Comparison of ENCODE assay signal across 22 cellular contexts in the genomic region with DNA sequence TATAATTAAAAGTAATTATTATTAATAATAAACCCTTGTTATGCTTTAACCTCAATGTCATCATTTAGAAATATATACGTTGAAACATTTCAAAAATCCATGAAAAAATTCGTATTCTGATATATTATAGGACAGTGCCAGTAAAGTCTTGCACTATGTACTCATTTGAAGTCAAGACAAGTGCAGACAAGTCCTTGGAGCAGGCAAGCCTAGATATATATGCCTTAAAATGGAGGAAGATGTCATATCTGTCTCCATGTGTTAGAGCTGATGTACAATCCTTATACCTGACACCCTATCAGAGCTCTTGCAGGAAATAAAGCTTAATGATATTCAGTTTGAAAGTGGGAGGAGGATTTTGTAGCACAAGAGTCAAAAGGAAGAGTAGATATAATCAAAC.
DNase-seq lines count a peak whose midpoint lies in the region; ATAC-seq, FAIRE-seq and TF ChIP-seq lines count a peak whose summit lies in the region.
"Had no signal": no experiment of that assay in that cellular context is flagged by ENCODE, and none has a peak within 500 bp of the region (broad histone marks: within the 10 kb centered on the region; RNA-seq: fewer than 3 reads in every experiment).

No MANE protein-coding gene starts in this region.

- no peaks in the 10 kb centered on the region for H3K27me3 ChIP-seq in mammary epithelial cell (ENCODE audit: insufficient read depth, low read length)

- no peak for ATAC-seq in SK-N-SH treated with all-trans-retinoic acid at 6 μM for 48 hours
- no peak for ATAC-seq in GM21515 (IDR thresholded peaks at IDR 0.05; ENCODE audit: unreplicated experiment)
- ATAC-seq: GM12878, GM23338, HepG2 had no signal

- CTCF ChIA-PET in mammary epithelial cell (lab: Charles Lee; ENCODE audit: low non-redundant PET) (interaction anchor here (0.5 kb wide), 1 partner anchor 311 kb away, joined by 4 read pairs; a partner anchor contains a TSS), GM10248 (lab: Yijun Ruan, JAX) (no interaction called here)

- BruUV-seq in mammary epithelial cell (replicated peaks; lab: Mats Ljungman, UMichigan) = no TSS peak

- TF ChIP-seq CTCF in mammary epithelial cell (conservative IDR thresholded peaks at IDR 0.05 in 1 of 2, IDR thresholded peaks at IDR 0.05 in 1 of 2; ENCODE audit: extremely low read depth in 1 of 2, insufficient read depth in 1 of 2, low read depth in 1 of 2, low read length in 2 of 2) (no peak), GM10248 (IDR thresholded peaks at IDR 0.05; ENCODE audit: control extremely low read depth, extremely low read depth, low read depth, missing control alignments) (no peak)

- peak overlapping the region; percentile 94 for H2AFZ ChIP-seq in mammary epithelial cell (ENCODE audit: low read depth, low read length)
- H2AFZ ChIP-seq: GM23338 had no signal

- no peaks in the 10 kb centered on the region for H3K9me3 ChIP-seq in mammary epithelial cell (replicated peaks; ENCODE audit: insufficient read depth, low read length)

- WGBS in mammary epithelial cell (ENCODE audit: low coverage, missing lambda C conversion rate) = 3% methylated on average over 2 of the region's 2 CpGs

- peaks cover 21% of the 10 kb centered on the region for H3K4me1 ChIP-seq in mammary epithelial cell (ENCODE audit: insufficient read depth, low read length)

- peak overlapping the region; percentile 63 for H3K4me2 ChIP-seq in mammary epithelial cell (ENCODE audit: insufficient read depth, low read depth, low read length)
- H3K4me2 ChIP-seq: GM23338 had no signal

- H3K4me3 ChIP-seq in mammary epithelial cell (replicated peaks in 1 of 3; ENCODE audit: insufficient read depth in 1 of 3, low read depth in 2 of 3, low read length in 3 of 3) = no peak overlapping the region
- H3K4me3 ChIP-seq: GM12878, GM23338 had no signal

- FAIRE-seq in HTR-8/SVneo (lab: Jason Lieb, UNC) = peak; percentile 98
- FAIRE-seq in urothelium cell line (lab: Jason Lieb, UNC) = peak; percentile 73
- FAIRE-seq: A204.1, GM12878, H54, HepG2 had no signal

- no peaks in the 10 kb centered on the region for H4K20me1 ChIP-seq in mammary epithelial cell (ENCODE audit: insufficient read depth, low read length)

- no peak overlapping the region for H3K9ac ChIP-seq in mammary epithelial cell (ENCODE audit: insufficient read depth, low read length)

- DNase-seq in HTR-8/SVneo (ENCODE audit: insufficient read length, low spot score) (no peak), mammary epithelial cell (peak; percentile 23), epithelial cell of prostate (ENCODE audit: low read depth, low spot score) (peak; percentile 26), urothelium cell line (ENCODE audit: low spot score) (no peak), GM10248 (ENCODE audit: extremely low spot score) (no peak)
- DNase-seq: ACHN; AML-193; CD4-positive, alpha-beta T cell; DMS153; DMS79; GDM1; HCEC 1CT; KBM-7 had no signal

- no peaks in the 10 kb centered on the region for H3K36me3 ChIP-seq in mammary epithelial cell (ENCODE audit: insufficient read depth, low read length)

- H3K27ac ChIP-seq in mammary epithelial cell (ENCODE audit: insufficient read depth, low read depth, low read length) = peak overlapping the region; percentile 1
- no peak overlapping the region for H3K27ac ChIP-seq in epithelial cell of prostate
- H3K27ac ChIP-seq: C4-2B, HL-60 had no signal

- dilution Hi-C loops in mammary epithelial cell (cut with HindIII; ENCODE audit: low sequenced_read_pairs) = no loop called here

- in situ Hi-C loops in mammary epithelial cell (cut with MboI; ENCODE audit: low sequenced_read_pairs in 2 of 2) = no loop called here

- POLR2A ChIA-PET in GM10248 (lab: Yijun Ruan, JAX) = no interaction called here

- intact Hi-C loops in mammary epithelial cell (cut with micrococcal nuclease) = no loop called here

- H3K79me2 ChIP-seq in mammary epithelial cell (ENCODE audit: insufficient read depth, low read length) = no peaks in the 10 kb centered on the region

TF ChIP-seq in SK-N-SH treated with all-trans-retinoic acid at 6 μM for 48 hours, 23 proteins besides CTCF, POLR2A, EP300 and RAD21:
- TF ChIP-seq ARNTL (CRISPR knock-in tag; IDR thresholded peaks at IDR 0.05; ENCODE audit: borderline replicate concordance, low read depth) = no peak
- no peak for TF ChIP-seq RARB (CRISPR knock-in tag; IDR thresholded peaks at IDR 0.05)
- no peak for TF ChIP-seq OSR1 (CRISPR knock-in tag; IDR thresholded peaks at IDR 0.05)
- TF ChIP-seq, protein P1, sequence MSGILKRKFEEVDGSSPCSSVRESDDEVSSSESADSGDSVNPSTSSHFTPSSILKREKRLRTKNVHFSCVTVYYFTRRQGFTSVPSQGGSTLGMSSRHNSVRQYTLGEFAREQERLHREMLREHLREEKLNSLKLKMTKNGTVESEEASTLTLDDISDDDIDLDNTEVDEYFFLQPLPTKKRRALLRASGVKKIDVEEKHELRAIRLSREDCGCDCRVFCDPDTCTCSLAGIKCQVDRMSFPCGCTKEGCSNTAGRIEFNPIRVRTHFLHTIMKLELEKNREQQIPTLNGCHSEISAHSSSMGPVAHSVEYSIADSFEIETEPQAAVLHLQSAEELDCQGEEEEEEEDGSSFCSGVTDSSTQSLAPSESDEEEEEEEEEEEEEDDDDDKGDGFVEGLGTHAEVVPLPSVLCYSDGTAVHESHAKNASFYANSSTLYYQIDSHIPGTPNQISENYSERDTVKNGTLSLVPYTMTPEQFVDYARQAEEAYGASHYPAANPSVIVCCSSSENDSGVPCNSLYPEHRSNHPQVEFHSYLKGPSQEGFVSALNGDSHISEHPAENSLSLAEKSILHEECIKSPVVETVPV (CRISPR knock-in tag; IDR thresholded peaks at IDR 0.05) = no peak
- no peak for TF ChIP-seq ZFP3 (CRISPR knock-in tag; IDR thresholded peaks at IDR 0.05)
- TF ChIP-seq ZC3H10 (CRISPR knock-in tag; IDR thresholded peaks at IDR 0.05) = no peak
- TF ChIP-seq CSDC2 (CRISPR knock-in tag; IDR thresholded peaks at IDR 0.05) = no peak
- TF ChIP-seq ZNF565 (CRISPR knock-in tag; conservative IDR thresholded peaks at IDR 0.05; ENCODE audit: low read depth) = no peak
- TF ChIP-seq BACH2 (CRISPR knock-in tag; IDR thresholded peaks at IDR 0.05; ENCODE audit: borderline replicate concordance) = no peak
- TF ChIP-seq, protein P2, sequence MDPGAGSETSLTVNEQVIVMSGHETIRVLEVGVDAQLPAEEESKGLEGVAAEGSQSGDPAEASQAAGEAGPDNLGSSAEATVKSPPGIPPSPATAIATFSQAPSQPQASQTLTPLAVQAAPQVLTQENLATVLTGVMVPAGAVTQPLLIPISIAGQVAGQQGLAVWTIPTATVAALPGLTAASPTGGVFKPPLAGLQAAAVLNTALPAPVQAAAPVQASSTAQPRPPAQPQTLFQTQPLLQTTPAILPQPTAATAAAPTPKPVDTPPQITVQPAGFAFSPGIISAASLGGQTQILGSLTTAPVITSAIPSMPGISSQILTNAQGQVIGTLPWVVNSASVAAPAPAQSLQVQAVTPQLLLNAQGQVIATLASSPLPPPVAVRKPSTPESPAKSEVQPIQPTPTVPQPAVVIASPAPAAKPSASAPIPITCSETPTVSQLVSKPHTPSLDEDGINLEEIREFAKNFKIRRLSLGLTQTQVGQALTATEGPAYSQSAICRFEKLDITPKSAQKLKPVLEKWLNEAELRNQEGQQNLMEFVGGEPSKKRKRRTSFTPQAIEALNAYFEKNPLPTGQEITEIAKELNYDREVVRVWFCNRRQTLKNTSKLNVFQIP (CRISPR knock-in tag; IDR thresholded peaks at IDR 0.05; ENCODE audit: borderline replicate concordance, low read depth) = no peak
- no peak for TF ChIP-seq GLIS3 (CRISPR knock-in tag; IDR thresholded peaks at IDR 0.05)
- TF ChIP-seq, protein P3, sequence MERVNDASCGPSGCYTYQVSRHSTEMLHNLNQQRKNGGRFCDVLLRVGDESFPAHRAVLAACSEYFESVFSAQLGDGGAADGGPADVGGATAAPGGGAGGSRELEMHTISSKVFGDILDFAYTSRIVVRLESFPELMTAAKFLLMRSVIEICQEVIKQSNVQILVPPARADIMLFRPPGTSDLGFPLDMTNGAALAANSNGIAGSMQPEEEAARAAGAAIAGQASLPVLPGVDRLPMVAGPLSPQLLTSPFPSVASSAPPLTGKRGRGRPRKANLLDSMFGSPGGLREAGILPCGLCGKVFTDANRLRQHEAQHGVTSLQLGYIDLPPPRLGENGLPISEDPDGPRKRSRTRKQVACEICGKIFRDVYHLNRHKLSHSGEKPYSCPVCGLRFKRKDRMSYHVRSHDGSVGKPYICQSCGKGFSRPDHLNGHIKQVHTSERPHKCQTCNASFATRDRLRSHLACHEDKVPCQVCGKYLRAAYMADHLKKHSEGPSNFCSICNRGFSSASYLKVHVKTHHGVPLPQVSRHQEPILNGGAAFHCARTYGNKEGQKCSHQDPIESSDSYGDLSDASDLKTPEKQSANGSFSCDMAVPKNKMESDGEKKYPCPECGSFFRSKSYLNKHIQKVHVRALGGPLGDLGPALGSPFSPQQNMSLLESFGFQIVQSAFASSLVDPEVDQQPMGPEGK (CRISPR knock-in tag; IDR thresholded peaks at IDR 0.05; ENCODE audit: borderline replicate concordance) = no peak
- TF ChIP-seq ISL1 (CRISPR knock-in tag; IDR thresholded peaks at IDR 0.05) = no peak
- TF ChIP-seq, protein P4, sequence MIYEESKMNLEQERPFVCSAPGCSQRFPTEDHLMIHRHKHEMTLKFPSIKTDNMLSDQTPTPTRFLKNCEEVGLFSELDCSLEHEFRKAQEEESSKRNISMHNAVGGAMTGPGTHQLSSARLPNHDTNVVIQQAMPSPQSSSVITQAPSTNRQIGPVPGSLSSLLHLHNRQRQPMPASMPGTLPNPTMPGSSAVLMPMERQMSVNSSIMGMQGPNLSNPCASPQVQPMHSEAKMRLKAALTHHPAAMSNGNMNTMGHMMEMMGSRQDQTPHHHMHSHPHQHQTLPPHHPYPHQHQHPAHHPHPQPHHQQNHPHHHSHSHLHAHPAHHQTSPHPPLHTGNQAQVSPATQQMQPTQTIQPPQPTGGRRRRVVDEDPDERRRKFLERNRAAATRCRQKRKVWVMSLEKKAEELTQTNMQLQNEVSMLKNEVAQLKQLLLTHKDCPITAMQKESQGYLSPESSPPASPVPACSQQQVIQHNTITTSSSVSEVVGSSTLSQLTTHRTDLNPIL (CRISPR knock-in tag; IDR thresholded peaks at IDR 0.05; ENCODE audit: low read depth) = no peak
- TF ChIP-seq ZNF8 (CRISPR knock-in tag; IDR thresholded peaks at IDR 0.05) = no peak
- no peak for TF ChIP-seq ESRRG (CRISPR knock-in tag; IDR thresholded peaks at IDR 0.05)
- no peak for TF ChIP-seq ZFP30 (CRISPR knock-in tag; IDR thresholded peaks at IDR 0.05)
- TF ChIP-seq PPARA (CRISPR knock-in tag; IDR thresholded peaks at IDR 0.05; ENCODE audit: borderline replicate concordance) = no peak
- TF ChIP-seq ZNF70 (CRISPR knock-in tag; IDR thresholded peaks at IDR 0.05) = no peak

Comparison
In these comparisons a context has a peak if more than half of its experiments do, and no peak if none do; other contexts are left out.
1. DNase-seq: peak in mammary epithelial cell (single experiment) and epithelial cell of prostate (single experiment); none in HTR-8/SVneo (single experiment), urothelium cell line (single experiment) and GM10248 (single experiment).